Comparison of ENCODE assay signal across 9 cellular contexts in genomic region chr2:20062615-20063545, GRCh38. TPM values are rescaled to one million over a fixed set of nuclear protein-coding genes. Genes with fewer than 3 reads are reported as not detected.
A peak's percentile ranks its signal among the peaks of the same experiment; 100 is the strongest.
DNase-seq lines count a peak whose midpoint lies in the region; ATAC-seq, FAIRE-seq and TF ChIP-seq lines count a peak whose summit lies in the region.
"Had no signal": no experiment of that assay in that cellular context is flagged by ENCODE, and none has a peak within 500 bp of the region (broad histone marks: within the 10 kb centered on the region; RNA-seq: fewer than 3 reads in every experiment).

No MANE protein-coding gene starts in this region.

- no peaks in the 10 kb centered on the region for H3K36me3 ChIP-seq in osteoblast (ENCODE audit: insufficient read depth, low read length)

- peak; percentile 31 for FAIRE-seq in HTR-8/SVneo (lab: Jason Lieb, UNC)

- H3K4me3 ChIP-seq in AG04450 (ENCODE audit: low read depth, low read length) (no peak overlapping the region), epithelial cell of esophagus (ENCODE audit: low read length) (no peak overlapping the region), osteoblast (ENCODE audit: insufficient read depth, low read length) (peak overlapping the region; percentile 18)

- no peaks in the 10 kb centered on the region for H3K27me3 ChIP-seq in AG04450 (ENCODE audit: control insufficient read depth, insufficient read depth, low read length)
- H3K27me3 ChIP-seq in osteoblast (ENCODE audit: insufficient read depth, low read length) = no peaks in the 10 kb centered on the region

- H2AFZ ChIP-seq in osteoblast (ENCODE audit: low read length) = peak overlapping the region; percentile 11

- TF ChIP-seq CTCF in AG04450 (IDR thresholded peaks at IDR 0.05; ENCODE audit: low read depth, low read length) (peak; percentile 41), epithelial cell of esophagus (IDR thresholded peaks at IDR 0.05; ENCODE audit: insufficient read depth, low read depth, low read length, missing control alignments) (no peak), osteoblast (IDR thresholded peaks at IDR 0.05; ENCODE audit: extremely low read depth, low read depth, low read length) (peak; percentile 15)

- H4K20me1 ChIP-seq in osteoblast (ENCODE audit: insufficient read depth, low read length) = no peaks in the 10 kb centered on the region

- H3K27ac ChIP-seq in AG04450 (ENCODE audit: low read depth, low read length) (peak overlapping the region; percentile 95), osteoblast (ENCODE audit: low read depth, low read length) (peak overlapping the region; percentile 91)

- peaks cover 34% of the 10 kb centered on the region for H3K4me1 ChIP-seq in osteoblast (ENCODE audit: insufficient read depth, low read length)

- DNase-seq in AG04450 (ENCODE audit: low read depth, low spot score) = peak; percentile 96
- DNase-seq in HTR-8/SVneo (ENCODE audit: insufficient read length, low spot score) = no peak
- DNase-seq in epithelial cell of esophagus (ENCODE audit: low read depth) = peak; percentile 18
- peak; percentile 60 for DNase-seq in osteoblast (ENCODE audit: insufficient read length, low spot score, missing footprints)
- DNase-seq in iPS-NIHi7 (ENCODE audit: extremely low spot score) = no peak
- DNase-seq in NCI-H345 (lab: John Stamatoyannopoulos, UW) = no peak
- no peak for DNase-seq in activated CD8-positive, alpha-beta memory T cell treated with anti-CD3 and anti-CD28 coated beads, Interleukin-2, amount 50 U/mL, for 4 hours
- DNase-seq: activated T-cell treated with anti-CD3 and anti-CD28 coated beads, Interleukin-2, amount 50 U/mL, for 48 hours had no signal

- POLR2A ChIA-PET in AG04450 (lab: Yijun Ruan, JAX) = interaction anchor here (0.5 to 2.2 kb wide), 7 partner anchors 9 to 286 kb away, joined by 3 to 54 read pairs (median 9); partner anchors contain the start of gene LAPTM4A

- peak overlapping the region; percentile 67 for H3K4me2 ChIP-seq in osteoblast (ENCODE audit: insufficient read depth, low read length)

- H3K79me2 ChIP-seq in osteoblast (ENCODE audit: insufficient read depth, low read length) = no peaks in the 10 kb centered on the region

- no peak for ATAC-seq in GM21528 (IDR thresholded peaks at IDR 0.05; ENCODE audit: low FRiP score, unreplicated experiment)

- H3K9me3 ChIP-seq in AG04450 (ENCODE audit: control insufficient read depth, insufficient read depth, low read length) (peaks cover 19% of the 10 kb centered on the region), osteoblast (ENCODE audit: low read depth, low read length) (peaks cover 2% of the 10 kb centered on the region)

- CTCF ChIA-PET in AG04450 (lab: Charles Lee) = interaction anchor here (1.1 to 2.7 kb wide), 4 partner anchors 11 to 48 kb away, joined by 3 to 12 read pairs (median 7); partner anchors contain the start of gene LAPTM4A

RNA-seq across cellular contexts. Expression of gene LAPTM4A, which starts 11.5 kb away (rescaled TPM):
- 1,309 and 1,416 TPM in 2 replicates for polyA plus RNA-seq in AG04450 (2011; rRNA removed)
- 285 and 391 TPM in 2 replicates for polyA minus RNA-seq in AG04450 (2011; rRNA and poly(A)+ RNA removed)
- total RNA-seq in osteoblast = 249 and 275 TPM in 2 replicates

RNA-seq across cellular contexts. Expression of gene MATN3, which starts 50.4 kb away (rescaled TPM):
- polyA plus RNA-seq in AG04450 (2011; rRNA removed) = 2.7 and 3.0 TPM in 2 replicates
- 1.4 and 1.6 TPM in 2 replicates for polyA minus RNA-seq in AG04450 (2011; rRNA and poly(A)+ RNA removed)
- 1.4 and 2.4 TPM in 2 replicates for total RNA-seq in osteoblast

Comparison
In these comparisons a context has a peak if more than half of its experiments do, and no peak if none do; other contexts are left out.
1. DNase-seq: peak in AG04450 (single experiment), epithelial cell of esophagus (single experiment) and osteoblast (single experiment); none in HTR-8/SVneo (single experiment), iPS-NIHi7 (single experiment), NCI-H345 (single experiment) and activated CD8-positive, alpha-beta memory T cell treated with anti-CD3 and anti-CD28 coated beads, Interleukin-2, amount 50 U/mL, for 4 hours (single experiment).